ENCODE assay signal across 1 cellular context in the genomic region with DNA sequence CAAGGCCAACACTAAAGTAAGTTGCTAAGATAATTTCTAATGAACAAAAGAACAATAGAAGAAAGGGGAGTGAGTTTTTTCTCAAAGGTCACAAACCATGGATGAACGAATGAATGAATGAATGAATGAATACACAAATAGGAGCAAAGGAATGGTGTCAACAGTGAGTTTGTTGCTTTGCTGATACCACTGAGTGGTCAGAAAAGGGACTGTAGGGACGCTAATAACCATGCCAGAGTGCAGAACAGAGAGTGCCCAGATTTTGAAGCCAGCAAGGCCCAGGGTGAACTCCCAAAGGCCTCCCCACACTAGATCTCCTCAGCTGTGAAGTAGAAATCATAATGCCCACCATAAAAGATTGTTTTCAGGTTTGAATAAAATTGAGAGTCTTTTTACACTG.
TF ChIP-seq lines count a peak whose summit lies in the region.

No MANE protein-coding gene starts in this region.

TF ChIP-seq in GM12878, 131 proteins besides CTCF, POLR2A, EP300 and RAD21 (continued from another document):
- TF ChIP-seq BMI1 (IDR thresholded peaks at IDR 0.05; ENCODE audit: borderline replicate concordance) (no peak), ETV6 (conservative IDR thresholded peaks at IDR 0.05 in 1 of 2, IDR thresholded peaks at IDR 0.05 in 1 of 2; ENCODE audit: borderline replicate concordance in 1 of 2, low read depth in 1 of 2) (no peak), MYB (IDR thresholded peaks at IDR 0.05; ENCODE audit: borderline replicate concordance, low read depth, low read length) (no peak), JUNB (IDR thresholded peaks at IDR 0.05) (no peak), SIX5 (IDR thresholded peaks at IDR 0.05; ENCODE audit: low read depth, low read length, severe bottlenecking) (no peak), ZNF24 (IDR thresholded peaks at IDR 0.05) (peak; percentile 99), NRF1 (conservative IDR thresholded peaks at IDR 0.05; ENCODE audit: low read depth, low read length) (no peak), RBBP5 (conservative IDR thresholded peaks at IDR 0.05) (no peak), MYC (IDR thresholded peaks at IDR 0.05; ENCODE audit: insufficient read depth, insufficient read length, insufficient replicate concordance, low read length, severe bottlenecking) (no peak), ZNF217 (IDR thresholded peaks at IDR 0.05) (peak; percentile 69; the same call in 1 of the 2 replicates), NR2F1 (conservative IDR thresholded peaks at IDR 0.05) (0 out of 2 replicates have a peak, but pooled peaks have one; percentile 24), SPI1 (IDR thresholded peaks at IDR 0.05; ENCODE audit: borderline replicate concordance, insufficient read depth, low read depth, low read length) (no peak), CEBPB (IDR thresholded peaks at IDR 0.05; ENCODE audit: borderline replicate concordance in 1 of 2, low read depth in 2 of 2, low read length in 2 of 2) (no peak), RUNX3 (IDR thresholded peaks at IDR 0.05; ENCODE audit: low read length) (no peak), MTA3 (IDR thresholded peaks at IDR 0.05; ENCODE audit: borderline replicate concordance, low read length) (no peak), CREB1 (IDR thresholded peaks at IDR 0.05; ENCODE audit: low read depth) (no peak), IKZF2 (IDR thresholded peaks at IDR 0.05) (0 out of 4 replicates have a peak, but pooled peaks of 1 of the 2 experiments have one; percentile 9), KLF5 (IDR thresholded peaks at IDR 0.05; ENCODE audit: partially characterized antibody) (no peak), POLR2AphosphoS5 (IDR thresholded peaks at IDR 0.05; ENCODE audit: low read length) (peak; percentile 37; the same call in 1 of the 2 replicates), NFYA (IDR thresholded peaks at IDR 0.05; ENCODE audit: borderline replicate concordance, low read depth, low read length) (no peak)
- TF ChIP-seq, protein P1, sequence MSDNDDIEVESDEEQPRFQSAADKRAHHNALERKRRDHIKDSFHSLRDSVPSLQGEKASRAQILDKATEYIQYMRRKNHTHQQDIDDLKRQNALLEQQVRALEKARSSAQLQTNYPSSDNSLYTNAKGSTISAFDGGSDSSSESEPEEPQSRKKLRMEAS (IDR thresholded peaks at IDR 0.05; ENCODE audit: low read depth, low read length): no peak
- TF ChIP-seq, protein P2, sequence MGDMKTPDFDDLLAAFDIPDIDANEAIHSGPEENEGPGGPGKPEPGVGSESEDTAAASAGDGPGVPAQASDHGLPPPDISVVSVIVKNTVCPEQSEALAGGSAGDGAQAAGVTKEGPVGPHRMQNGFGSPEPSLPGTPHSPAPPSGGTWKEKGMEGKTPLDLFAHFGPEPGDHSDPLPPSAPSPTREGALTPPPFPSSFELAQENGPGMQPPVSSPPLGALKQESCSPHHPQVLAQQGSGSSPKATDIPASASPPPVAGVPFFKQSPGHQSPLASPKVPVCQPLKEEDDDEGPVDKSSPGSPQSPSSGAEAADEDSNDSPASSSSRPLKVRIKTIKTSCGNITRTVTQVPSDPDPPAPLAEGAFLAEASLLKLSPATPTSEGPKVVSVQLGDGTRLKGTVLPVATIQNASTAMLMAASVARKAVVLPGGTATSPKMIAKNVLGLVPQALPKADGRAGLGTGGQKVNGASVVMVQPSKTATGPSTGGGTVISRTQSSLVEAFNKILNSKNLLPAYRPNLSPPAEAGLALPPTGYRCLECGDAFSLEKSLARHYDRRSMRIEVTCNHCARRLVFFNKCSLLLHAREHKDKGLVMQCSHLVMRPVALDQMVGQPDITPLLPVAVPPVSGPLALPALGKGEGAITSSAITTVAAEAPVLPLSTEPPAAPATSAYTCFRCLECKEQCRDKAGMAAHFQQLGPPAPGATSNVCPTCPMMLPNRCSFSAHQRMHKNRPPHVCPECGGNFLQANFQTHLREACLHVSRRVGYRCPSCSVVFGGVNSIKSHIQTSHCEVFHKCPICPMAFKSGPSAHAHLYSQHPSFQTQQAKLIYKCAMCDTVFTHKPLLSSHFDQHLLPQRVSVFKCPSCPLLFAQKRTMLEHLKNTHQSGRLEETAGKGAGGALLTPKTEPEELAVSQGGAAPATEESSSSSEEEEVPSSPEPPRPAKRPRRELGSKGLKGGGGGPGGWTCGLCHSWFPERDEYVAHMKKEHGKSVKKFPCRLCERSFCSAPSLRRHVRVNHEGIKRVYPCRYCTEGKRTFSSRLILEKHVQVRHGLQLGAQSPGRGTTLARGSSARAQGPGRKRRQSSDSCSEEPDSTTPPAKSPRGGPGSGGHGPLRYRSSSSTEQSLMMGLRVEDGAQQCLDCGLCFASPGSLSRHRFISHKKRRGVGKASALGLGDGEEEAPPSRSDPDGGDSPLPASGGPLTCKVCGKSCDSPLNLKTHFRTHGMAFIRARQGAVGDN (IDR thresholded peaks at IDR 0.05): peak; percentile 78
- TF ChIP-seq, protein P3, sequence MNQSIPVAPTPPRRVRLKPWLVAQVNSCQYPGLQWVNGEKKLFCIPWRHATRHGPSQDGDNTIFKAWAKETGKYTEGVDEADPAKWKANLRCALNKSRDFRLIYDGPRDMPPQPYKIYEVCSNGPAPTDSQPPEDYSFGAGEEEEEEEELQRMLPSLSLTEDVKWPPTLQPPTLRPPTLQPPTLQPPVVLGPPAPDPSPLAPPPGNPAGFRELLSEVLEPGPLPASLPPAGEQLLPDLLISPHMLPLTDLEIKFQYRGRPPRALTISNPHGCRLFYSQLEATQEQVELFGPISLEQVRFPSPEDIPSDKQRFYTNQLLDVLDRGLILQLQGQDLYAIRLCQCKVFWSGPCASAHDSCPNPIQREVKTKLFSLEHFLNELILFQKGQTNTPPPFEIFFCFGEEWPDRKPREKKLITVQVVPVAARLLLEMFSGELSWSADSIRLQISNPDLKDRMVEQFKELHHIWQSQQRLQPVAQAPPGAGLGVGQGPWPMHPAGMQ (IDR thresholded peaks at IDR 0.05; ENCODE audit: borderline replicate concordance): no peak
- TF ChIP-seq, protein P4, sequence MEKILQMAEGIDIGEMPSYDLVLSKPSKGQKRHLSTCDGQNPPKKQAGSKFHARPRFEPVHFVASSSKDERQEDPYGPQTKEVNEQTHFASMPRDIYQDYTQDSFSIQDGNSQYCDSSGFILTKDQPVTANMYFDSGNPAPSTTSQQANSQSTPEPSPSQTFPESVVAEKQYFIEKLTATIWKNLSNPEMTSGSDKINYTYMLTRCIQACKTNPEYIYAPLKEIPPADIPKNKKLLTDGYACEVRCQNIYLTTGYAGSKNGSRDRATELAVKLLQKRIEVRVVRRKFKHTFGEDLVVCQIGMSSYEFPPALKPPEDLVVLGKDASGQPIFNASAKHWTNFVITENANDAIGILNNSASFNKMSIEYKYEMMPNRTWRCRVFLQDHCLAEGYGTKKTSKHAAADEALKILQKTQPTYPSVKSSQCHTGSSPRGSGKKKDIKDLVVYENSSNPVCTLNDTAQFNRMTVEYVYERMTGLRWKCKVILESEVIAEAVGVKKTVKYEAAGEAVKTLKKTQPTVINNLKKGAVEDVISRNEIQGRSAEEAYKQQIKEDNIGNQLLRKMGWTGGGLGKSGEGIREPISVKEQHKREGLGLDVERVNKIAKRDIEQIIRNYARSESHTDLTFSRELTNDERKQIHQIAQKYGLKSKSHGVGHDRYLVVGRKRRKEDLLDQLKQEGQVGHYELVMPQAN (conservative IDR thresholded peaks at IDR 0.05): no peak
- TF ChIP-seq, protein P5, sequence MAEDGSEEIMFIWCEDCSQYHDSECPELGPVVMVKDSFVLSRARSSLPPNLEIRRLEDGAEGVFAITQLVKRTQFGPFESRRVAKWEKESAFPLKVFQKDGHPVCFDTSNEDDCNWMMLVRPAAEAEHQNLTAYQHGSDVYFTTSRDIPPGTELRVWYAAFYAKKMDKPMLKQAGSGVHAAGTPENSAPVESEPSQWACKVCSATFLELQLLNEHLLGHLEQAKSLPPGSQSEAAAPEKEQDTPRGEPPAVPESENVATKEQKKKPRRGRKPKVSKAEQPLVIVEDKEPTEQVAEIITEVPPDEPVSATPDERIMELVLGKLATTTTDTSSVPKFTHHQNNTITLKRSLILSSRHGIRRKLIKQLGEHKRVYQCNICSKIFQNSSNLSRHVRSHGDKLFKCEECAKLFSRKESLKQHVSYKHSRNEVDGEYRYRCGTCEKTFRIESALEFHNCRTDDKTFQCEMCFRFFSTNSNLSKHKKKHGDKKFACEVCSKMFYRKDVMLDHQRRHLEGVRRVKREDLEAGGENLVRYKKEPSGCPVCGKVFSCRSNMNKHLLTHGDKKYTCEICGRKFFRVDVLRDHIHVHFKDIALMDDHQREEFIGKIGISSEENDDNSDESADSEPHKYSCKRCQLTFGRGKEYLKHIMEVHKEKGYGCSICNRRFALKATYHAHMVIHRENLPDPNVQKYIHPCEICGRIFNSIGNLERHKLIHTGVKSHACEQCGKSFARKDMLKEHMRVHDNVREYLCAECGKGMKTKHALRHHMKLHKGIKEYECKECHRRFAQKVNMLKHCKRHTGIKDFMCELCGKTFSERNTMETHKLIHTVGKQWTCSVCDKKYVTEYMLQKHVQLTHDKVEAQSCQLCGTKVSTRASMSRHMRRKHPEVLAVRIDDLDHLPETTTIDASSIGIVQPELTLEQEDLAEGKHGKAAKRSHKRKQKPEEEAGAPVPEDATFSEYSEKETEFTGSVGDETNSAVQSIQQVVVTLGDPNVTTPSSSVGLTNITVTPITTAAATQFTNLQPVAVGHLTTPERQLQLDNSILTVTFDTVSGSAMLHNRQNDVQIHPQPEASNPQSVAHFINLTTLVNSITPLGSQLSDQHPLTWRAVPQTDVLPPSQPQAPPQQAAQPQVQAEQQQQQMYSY (CRISPR knock-in tag; IDR thresholded peaks at IDR 0.05): no peak
